Comparison of ENCODE assay signal across 8 cellular contexts in the genomic region with DNA sequence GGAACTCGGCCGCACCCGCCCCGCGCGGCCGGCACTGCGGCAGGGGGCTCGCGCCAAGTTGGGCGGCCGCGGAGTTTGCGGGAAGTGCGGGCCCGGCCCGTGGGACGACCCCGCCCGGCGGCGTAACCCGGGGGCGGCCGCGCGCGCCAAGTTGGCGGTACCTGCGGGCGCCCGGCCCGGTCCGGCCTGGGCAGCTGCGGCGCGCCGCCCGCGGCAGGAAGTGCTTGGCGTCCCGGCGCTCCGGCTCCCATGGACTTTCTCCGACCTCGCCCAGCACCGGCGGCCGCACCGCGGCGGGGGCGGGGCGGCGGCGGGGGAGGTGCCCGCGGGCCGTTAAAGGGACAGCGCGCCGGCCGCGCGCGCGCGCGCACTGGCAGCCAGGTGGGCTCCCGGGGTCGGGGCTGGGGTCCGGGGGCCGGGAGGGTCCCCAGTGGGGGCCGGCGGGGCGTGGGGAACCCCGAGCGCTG. TPM values are rescaled to one million over a fixed set of nuclear protein-coding genes. Genes with fewer than 3 reads are reported as not detected.
DNase-seq lines count a peak whose midpoint lies in the region; ATAC-seq and TF ChIP-seq lines count a peak whose summit lies in the region.

A gene with protein sequence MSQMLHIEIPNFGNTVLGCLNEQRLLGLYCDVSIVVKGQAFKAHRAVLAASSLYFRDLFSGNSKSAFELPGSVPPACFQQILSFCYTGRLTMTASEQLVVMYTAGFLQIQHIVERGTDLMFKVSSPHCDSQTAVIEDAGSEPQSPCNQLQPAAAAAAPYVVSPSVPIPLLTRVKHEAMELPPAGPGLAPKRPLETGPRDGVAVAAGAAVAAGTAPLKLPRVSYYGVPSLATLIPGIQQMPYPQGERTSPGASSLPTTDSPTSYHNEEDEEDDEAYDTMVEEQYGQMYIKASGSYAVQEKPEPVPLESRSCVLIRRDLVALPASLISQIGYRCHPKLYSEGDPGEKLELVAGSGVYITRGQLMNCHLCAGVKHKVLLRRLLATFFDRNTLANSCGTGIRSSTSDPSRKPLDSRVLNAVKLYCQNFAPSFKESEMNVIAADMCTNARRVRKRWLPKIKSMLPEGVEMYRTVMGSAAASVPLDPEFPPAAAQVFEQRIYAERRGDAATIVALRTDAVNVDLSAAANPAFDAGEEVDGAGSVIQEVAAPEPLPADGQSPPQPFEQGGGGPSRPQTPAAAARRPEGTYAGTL (minus strand): TSS at position 262 of the 467 bp plus-strand sequence. CDS start 44,768 bp downstream, outside the sequence.

- H3K9ac ChIP-seq in neural progenitor cell: no peak within 1 kb of the TSS

- DNase-seq in D341Med (ENCODE audit: low spot score): peak; percentile 81
- peak; percentile 78 for DNase-seq in MG63
- no peak for DNase-seq in activated T-helper 2 cell treated with anti-CD3 and anti-CD28 coated beads, Interferon-gamma antibody, Interleukin-2, Interleukin-4, amounts not matched to agents 10 μg/mL and 5 μg/mL and 100 μg/mL, durations not matched to agents 14 hours and 24 hours and 36 hours (ENCODE audit: low spot score)
- no peak for DNase-seq in foreskin keratinocyte
- peak; percentile 79 for DNase-seq in neural progenitor cell (ENCODE audit: low spot score)
- no peak for DNase-seq in germinal center (ENCODE audit: low spot score)

- no peaks in the 10 kb centered on the region for H3K9me3 Mint-ChIP-seq in activated T-helper 2 cell treated with anti-CD3 and anti-CD28 coated beads, Interferon-gamma antibody, Interleukin-2, Interleukin-4, amounts not matched to agents 10 μg/mL and 5 μg/mL and 100 μg/mL, durations not matched to agents 14 hours and 24 hours and 36 hours
- no peaks in the 10 kb centered on the region for H3K9me3 Mint-ChIP-seq in neural progenitor cell

- H3F3A ChIP-seq in neural progenitor cell (ENCODE audit: low read depth): peaks cover 30% of the 10 kb centered on the region

- H3K36me3 ChIP-seq in MG63: peaks cover 12% of the 10 kb centered on the region
- H3K36me3 ChIP-seq in neural progenitor cell: no peaks in the 10 kb centered on the region

- H2AFZ ChIP-seq in neural progenitor cell (replicated peaks): peak within 1 kb of the TSS; percentile 68

- TF ChIP-seq CTCF in foreskin keratinocyte (conservative IDR thresholded peaks at IDR 0.05) (no peak), neural progenitor cell (IDR thresholded peaks at IDR 0.05) (no peak)

- H3K27ac ChIP-seq in foreskin keratinocyte (peak within 1 kb of the TSS; percentile 69), neural progenitor cell (no peak within 1 kb of the TSS)

- no peaks in the 10 kb centered on the region for H3K9me3 ChIP-seq in MG63
- H3K9me3 ChIP-seq in neural progenitor cell (ENCODE audit: low read depth): no peaks in the 10 kb centered on the region

- H3K4me2 ChIP-seq in neural progenitor cell: peak within 1 kb of the TSS; percentile 98

- H3K4me3 ChIP-seq in MG63 (peak within 1 kb of the TSS; percentile 87), neural progenitor cell (peak within 1 kb of the TSS; percentile 75)

- H3K4me1 Mint-ChIP-seq in activated T-helper 2 cell treated with anti-CD3 and anti-CD28 coated beads, Interferon-gamma antibody, Interleukin-2, Interleukin-4, amounts not matched to agents 10 μg/mL and 5 μg/mL and 100 μg/mL, durations not matched to agents 14 hours and 24 hours and 36 hours (ENCODE audit: low read depth): peaks cover 4% of the 10 kb centered on the region
- peaks cover 18% of the 10 kb centered on the region for H3K4me1 Mint-ChIP-seq in neural progenitor cell

- intact Hi-C loops in activated T-helper 2 cell treated with anti-CD3 and anti-CD28 coated beads, Interferon-gamma antibody, Interleukin-2, Interleukin-4, amounts not matched to agents 10 μg/mL and 5 μg/mL and 100 μg/mL, durations not matched to agents 14 hours and 24 hours and 36 hours (cut with micrococcal nuclease): loop anchor here (10.0 kb wide), 1 partner anchor 1030 kb away; no protein-coding TSS in a partner anchor

- H3K27ac Mint-ChIP-seq in activated T-helper 2 cell treated with anti-CD3 and anti-CD28 coated beads, Interferon-gamma antibody, Interleukin-2, Interleukin-4, amounts not matched to agents 10 μg/mL and 5 μg/mL and 100 μg/mL, durations not matched to agents 14 hours and 24 hours and 36 hours: no peak within 1 kb of the TSS
- no peak within 1 kb of the TSS for H3K27ac Mint-ChIP-seq in neural progenitor cell

- no peaks in the 10 kb centered on the region for H3K36me3 Mint-ChIP-seq in activated T-helper 2 cell treated with anti-CD3 and anti-CD28 coated beads, Interferon-gamma antibody, Interleukin-2, Interleukin-4, amounts not matched to agents 10 μg/mL and 5 μg/mL and 100 μg/mL, durations not matched to agents 14 hours and 24 hours and 36 hours (ENCODE audit: low read depth)
- H3K36me3 Mint-ChIP-seq in neural progenitor cell: no peaks in the 10 kb centered on the region

- H3K4me1 ChIP-seq in foreskin keratinocyte: peaks cover 4% of the 10 kb centered on the region
- peaks cover 34% of the 10 kb centered on the region for H3K4me1 ChIP-seq in neural progenitor cell

- H4K20me1 ChIP-seq in neural progenitor cell (ENCODE audit: low read depth): peaks cover 46% of the 10 kb centered on the region

- peaks cover 16% of the 10 kb centered on the region for H3K27me3 Mint-ChIP-seq in activated T-helper 2 cell treated with anti-CD3 and anti-CD28 coated beads, Interferon-gamma antibody, Interleukin-2, Interleukin-4, amounts not matched to agents 10 μg/mL and 5 μg/mL and 100 μg/mL, durations not matched to agents 14 hours and 24 hours and 36 hours (ENCODE audit: low read depth)
- peaks cover 14% of the 10 kb centered on the region for H3K27me3 Mint-ChIP-seq in neural progenitor cell (ENCODE audit: insufficient read depth, low read depth)

- H3K4me3 Mint-ChIP-seq in activated T-helper 2 cell treated with anti-CD3 and anti-CD28 coated beads, Interferon-gamma antibody, Interleukin-2, Interleukin-4, amounts not matched to agents 10 μg/mL and 5 μg/mL and 100 μg/mL, durations not matched to agents 14 hours and 24 hours and 36 hours (ENCODE audit: low read depth): peak within 1 kb of the TSS; percentile 66
- H3K4me3 Mint-ChIP-seq in neural progenitor cell: peak within 1 kb of the TSS; percentile 80

- H3K79me2 ChIP-seq in neural progenitor cell (ENCODE audit: low read depth): peaks cover 3% of the 10 kb centered on the region

- ATAC-seq in foreskin keratinocyte (peak; percentile 41), GM19395 (IDR thresholded peaks at IDR 0.05; ENCODE audit: unreplicated experiment) (no peak), GM18907 (IDR thresholded peaks at IDR 0.05; ENCODE audit: unreplicated experiment) (no peak)

- H3K27me3 ChIP-seq in MG63: no peaks in the 10 kb centered on the region
- H3K27me3 ChIP-seq in foreskin keratinocyte: peaks cover 14% of the 10 kb centered on the region
- H3K27me3 ChIP-seq in neural progenitor cell: peaks cover 45% of the 10 kb centered on the region

RNA-seq across cellular contexts. Expression of the gene that starts here (rescaled TPM):
- 13.4 and 22.4 TPM in 2 replicates for total RNA-seq in MG63 (2014; rRNA removed; shearing (Covaris generic); ENCODE audit: low replicate concordance)
- total RNA-seq in activated T-helper 2 cell treated with anti-CD3 and anti-CD28 coated beads, Interferon-gamma antibody, Interleukin-2, Interleukin-4, amounts not matched to agents 10 μg/mL and 5 μg/mL and 100 μg/mL, durations not matched to agents 14 hours and 24 hours and 36 hours: 5.4 and 5.5 TPM in 2 replicates
- total RNA-seq in foreskin keratinocyte (8.3 and 9.7 TPM in 2 replicates), neural progenitor cell (ENCODE audit: low replicate concordance) (4.5 and 9.1 TPM in 2 replicates)
- polyA plus RNA-seq in foreskin keratinocyte: 2.4 and 2.6 TPM in 2 replicates

Comparison
In these comparisons a context has a peak if more than half of its experiments do, and no peak if none do; other contexts are left out.
1. DNase-seq: peak in D341Med (single experiment), MG63 (single experiment) and neural progenitor cell (single experiment); none in activated T-helper 2 cell treated with anti-CD3 and anti-CD28 coated beads, Interferon-gamma antibody, Interleukin-2, Interleukin-4, amounts not matched to agents 10 μg/mL and 5 μg/mL and 100 μg/mL, durations not matched to agents 14 hours and 24 hours and 36 hours (single experiment), foreskin keratinocyte (0 of 2) and germinal center (single experiment).